ENCODE assay signal across 8 cellular contexts in genomic region chr2:73828818-73829570, GRCh38. TPM values are rescaled to one million over a fixed set of nuclear protein-coding genes. Genes with fewer than 3 reads are reported as not detected.
DNase-seq lines count a peak whose midpoint lies in the region; ATAC-seq, FAIRE-seq and TF ChIP-seq lines count a peak whose summit lies in the region.

STAMBP (plus strand) TSS chr2:73828961; CDS start chr2:73830857, 1,896 bp downstream.

- CTCF ChIA-PET in IMR-90 (lab: Yijun Ruan, JAX) (interaction anchor here (0.6 to 0.7 kb wide), 3 partner anchors 255 to 748 kb away, joined by 4 to 8 read pairs (median 4); no protein-coding TSS in a partner anchor), endothelial cell of umbilical vein (lab: Charles Lee) (interaction anchor here (0.7 to 5.7 kb wide), 20 partner anchors 9 to 703 kb away, joined by 3 to 180 read pairs (median 4); partner anchors contain the start of genes BOLA3, MOB1A, MTHFD2 and TET3)

- H3K9me3 ChIP-seq in IMR-90 (ENCODE audit: control insufficient read depth, insufficient read depth, low read length): no peaks in the 10 kb centered on the region
- no peaks in the 10 kb centered on the region for H3K9me3 ChIP-seq in endothelial cell of umbilical vein (replicated peaks; ENCODE audit: control insufficient read depth, insufficient read depth, low read length)

- H3K27me3 ChIP-seq in IMR-90 (ENCODE audit: control insufficient read depth, insufficient read depth, low read length) (no peaks in the 10 kb centered on the region), endothelial cell of umbilical vein (ENCODE audit: control insufficient read depth in 2 of 2, insufficient read depth in 2 of 2, low read length in 2 of 2) (peaks cover 5 to 6% of the 10 kb centered on the region in 2 experiments)

- peak within 1 kb of the TSS; percentile 86 for H3K56ac ChIP-seq in IMR-90 (ENCODE audit: extremely low read depth, insufficient read depth, low read length)

- H3K27ac ChIP-seq in IMR-90 (ENCODE audit: insufficient read depth, low read length) (peak within 1 kb of the TSS; percentile 78), endothelial cell of umbilical vein (ENCODE audit: insufficient read depth, low read depth, low read length) (peak within 1 kb of the TSS; percentile 79)

- dilution Hi-C loops in IMR-90 (cut with HindIII; ENCODE audit: low sequenced_read_pairs, unreplicated experiment) (loop anchor here (25.0 kb wide), 1 partner anchor 283 kb away; no protein-coding TSS in a partner anchor), endothelial cell of umbilical vein (cut with MboI; ENCODE audit: extremely low pct_ligation_motif_present, low sequenced_read_pairs) (no loop called here)

- peak; percentile 95 for FAIRE-seq in endothelial cell of umbilical vein (lab: Jason Lieb, UNC)

- H3K9ac ChIP-seq in IMR-90 (ENCODE audit: low read depth, low read length) (peak within 1 kb of the TSS; percentile 87), endothelial cell of umbilical vein (replicated peaks; ENCODE audit: extremely low read depth, insufficient read depth, low read length) (peak within 1 kb of the TSS; percentile 87)

- peak within 1 kb of the TSS; percentile 74 for H4K91ac ChIP-seq in IMR-90 (ENCODE audit: insufficient read depth, low read depth, low read length)

- POLR2A ChIA-PET in IMR-90 (lab: Charles Lee; ENCODE audit: unreplicated experiment): interaction anchor here (0.6 to 1.4 kb wide), 3 partner anchors 63 to 166 kb away, joined by 3 to 20 read pairs (median 4); partner anchors contain the start of gene ACTG2
- POLR2A ChIA-PET in endothelial cell of umbilical vein (lab: Charles Lee): interaction anchor here (0.5 to 0.8 kb wide), 3 partner anchors 291 to 371 kb away, joined by 3 to 5 read pairs (median 3); partner anchors contain the start of gene MTHFD2

- peak within 1 kb of the TSS; percentile 65 for H3K4me3 ChIP-seq in IMR-90 (ENCODE audit: insufficient read depth, low read depth, low read length)
- H3K4me3 ChIP-seq in endothelial cell of umbilical vein (replicated peaks in 1 of 3; ENCODE audit: insufficient read depth in 1 of 3, low read depth in 1 of 3, low read length in 3 of 3): peak within 1 kb of the TSS; percentile 15 to 91 (median 74)

- H3K36me3 ChIP-seq in IMR-90 (ENCODE audit: control insufficient read depth, insufficient read depth, low read length): peaks cover 4% of the 10 kb centered on the region; the same call in 1 of the 2 replicates
- no peaks in the 10 kb centered on the region for H3K36me3 ChIP-seq in endothelial cell of umbilical vein (ENCODE audit: control insufficient read depth in 2 of 2, extremely low read depth in 1 of 2, insufficient read depth in 2 of 2, low read length in 2 of 2)

- TF ChIP-seq RAD21 in IMR-90 (IDR thresholded peaks at IDR 0.05; ENCODE audit: low read length): no peak

- intact Hi-C loops in IMR-90 (cut with micrococcal nuclease): loop anchor here (2.0 kb wide), 2 partner anchors 42 to 66 kb away; no protein-coding TSS in a partner anchor
- intact Hi-C loops in endothelial cell of umbilical vein (cut with micrococcal nuclease): loop anchor here (1.0 to 10.0 kb wide), 7 partner anchors 23 to 566 kb away; partner anchors contain the start of genes BOLA3, DGUOK and TET3

- H2BK20ac ChIP-seq in IMR-90 (ENCODE audit: low read depth, low read length): peak within 1 kb of the TSS; percentile 20; the same call in 1 of the 2 replicates

- H3K18ac ChIP-seq in IMR-90 (ENCODE audit: low read depth, low read length): peak within 1 kb of the TSS; percentile 22; the same call in 1 of the 2 replicates

- H3K79me2 ChIP-seq in endothelial cell of umbilical vein (ENCODE audit: control insufficient read depth, insufficient read depth, low read length): no peaks in the 10 kb centered on the region

- in situ Hi-C loops in IMR-90 (cut with MboI; ENCODE audit: low sequenced_read_pairs): loop anchor here (10.0 to 25.0 kb wide), 2 partner anchors 156 to 308 kb away; partner anchors contain the start of genes BOLA3 and TET3

- no peaks in the 10 kb centered on the region for H3K9me1 ChIP-seq in IMR-90 (ENCODE audit: insufficient read depth, low read length)
- H3K9me1 ChIP-seq in endothelial cell of umbilical vein (replicated peaks; ENCODE audit: control insufficient read depth, extremely low read depth, insufficient read depth, low read length): no peaks in the 10 kb centered on the region

- H2AK9ac ChIP-seq in IMR-90 (replicated peaks; ENCODE audit: low read depth, low read length, poor library complexity): peak within 1 kb of the TSS; percentile 98

- TF ChIP-seq CTCF in IMR-90 (conservative IDR thresholded peaks at IDR 0.05; ENCODE audit: low read depth, low read length) (no peak), endothelial cell of umbilical vein (IDR thresholded peaks at IDR 0.05; ENCODE audit: extremely low read depth in 1 of 2, insufficient read depth in 1 of 2, low read depth in 1 of 2, low read length in 2 of 2) (no peak)

- DNase-seq in DMS 273 (lab: John Stamatoyannopoulos, UW; ENCODE audit: unreplicated experiment) (peak; percentile 99), IMR-90 (peak; percentile 95), OCI-M1 (lab: John Stamatoyannopoulos, UW) (peak; percentile 95), activated T-cell treated with anti-CD3 and anti-CD28 coated beads for 24 hours (ENCODE audit: low read depth) (peak; percentile 85), endothelial cell of umbilical vein (ENCODE audit: low read depth, low spot score) (peak; percentile 96), midbrain (lab: John Stamatoyannopoulos, UW) (peak; percentile 98)
- peak; percentile 73 to 76 for DNase-seq in stimulated activated CD8-positive, alpha-beta memory T cell treated with anti-CD3 and anti-CD28 coated beads, Interleukin-2, amount 100 ng/mL, for 1 hour (ENCODE audit: low read depth in 2 of 2)

- peak within 1 kb of the TSS; percentile 11; the same call in 2 of the 3 replicates for H2BK15ac ChIP-seq in IMR-90 (ENCODE audit: low read depth, low read length)

- peaks cover 26 to 42% of the 10 kb centered on the region in 2 experiments; a peak in 3 of 4 replicates for H3K79me1 ChIP-seq in IMR-90 (ENCODE audit: low read depth in 1 of 2, low read length in 2 of 2)

- H3K4me1 ChIP-seq in IMR-90 (ENCODE audit: control insufficient read depth, insufficient read depth, low read length): peaks cover 3% of the 10 kb centered on the region; the same call in 1 of the 2 replicates
- peaks cover 17% of the 10 kb centered on the region for H3K4me1 ChIP-seq in endothelial cell of umbilical vein (ENCODE audit: control insufficient read depth, extremely low read depth, insufficient read depth, low read length)

- H3K23ac ChIP-seq in IMR-90 (ENCODE audit: low read depth, low read length): peak within 1 kb of the TSS; percentile 97

- ATAC-seq in GM21528 (IDR thresholded peaks at IDR 0.05; ENCODE audit: low FRiP score, unreplicated experiment): peak; percentile 88
- peak; percentile 90 for ATAC-seq in IMR-90 (ENCODE audit: low read depth)

- H2AFZ ChIP-seq in IMR-90 (replicated peaks; ENCODE audit: low read length, poor library complexity): peak within 1 kb of the TSS; percentile 98
- peak within 1 kb of the TSS; percentile 88 for H2AFZ ChIP-seq in endothelial cell of umbilical vein (ENCODE audit: low read depth, low read length)

- H4K5ac ChIP-seq in IMR-90 (ENCODE audit: low read depth, low read length): peak within 1 kb of the TSS; percentile 68

- H3K4me2 ChIP-seq in IMR-90 (ENCODE audit: low read depth, low read length) (peak within 1 kb of the TSS; percentile 77), endothelial cell of umbilical vein (ENCODE audit: insufficient read depth, low read length) (peak within 1 kb of the TSS; percentile 97)

- TF ChIP-seq POLR2A in IMR-90 (IDR thresholded peaks at IDR 0.05; ENCODE audit: low read depth, low read length) (peak; percentile 74), endothelial cell of umbilical vein (IDR thresholded peaks at IDR 0.05; ENCODE audit: low read depth, low read length) (peak; percentile 76)

- peak within 1 kb of the TSS; percentile 96 for H3K4ac ChIP-seq in IMR-90 (ENCODE audit: low read depth, low read length)

- peak within 1 kb of the TSS; percentile 73 for H2BK120ac ChIP-seq in IMR-90 (ENCODE audit: low read depth, low read length)

- WGBS in IMR-90 (ENCODE audit: extremely low coverage in 2 of 2, insufficient read length in 1 of 2), 2 experiments: 0% methylated on average over 2 of the region's 48 CpGs; no CpG with 5 or more reads in 1 of the 2 experiments

- H2AK5ac ChIP-seq in IMR-90 (ENCODE audit: low read depth, low read length): peak within 1 kb of the TSS; percentile 84

- no peaks in the 10 kb centered on the region for H4K20me1 ChIP-seq in IMR-90 (ENCODE audit: insufficient read depth, low read length)
- no peaks in the 10 kb centered on the region for H4K20me1 ChIP-seq in endothelial cell of umbilical vein (replicated peaks; ENCODE audit: control insufficient read depth, extremely low read depth, insufficient read depth, low read length)

- H3K14ac ChIP-seq in IMR-90 (replicated peaks; ENCODE audit: low read depth, low read length): peak within 1 kb of the TSS; percentile 91

- H2BK5ac ChIP-seq in IMR-90 (ENCODE audit: low read depth, low read length, poor library complexity, severe bottlenecking): peak within 1 kb of the TSS; percentile 80

- H4K8ac ChIP-seq in IMR-90 (ENCODE audit: low read depth in 2 of 2, low read length in 2 of 2): peak within 1 kb of the TSS; percentile 75 to 96

- BruUV-seq in IMR-90 (replicated peaks; lab: Mats Ljungman, UMichigan): TSS peak; percentile 52
- BruUV-seq in endothelial cell of umbilical vein (replicated peaks; lab: Mats Ljungman, UMichigan): TSS peak; percentile 78

TF ChIP-seq in IMR-90, 13 proteins besides CTCF, POLR2A, EP300 and RAD21 (continues in another document):
- TF ChIP-seq CEBPB (IDR thresholded peaks at IDR 0.05; ENCODE audit: low read depth, low read length) (peak; percentile 60), RCOR1 (IDR thresholded peaks at IDR 0.05; ENCODE audit: insufficient replicate concordance, low read length) (peak; percentile 7)

TF ChIP-seq in endothelial cell of umbilical vein, 7 proteins besides CTCF, POLR2A, EP300 and RAD21 (continues in another document):
- TF ChIP-seq JUN (IDR thresholded peaks at IDR 0.05; ENCODE audit: borderline replicate concordance, insufficient read depth, insufficient read length, low read depth) (no peak), POLR2AphosphoS5 (IDR thresholded peaks at IDR 0.05; ENCODE audit: insufficient read depth, low read depth, low read length) (peak; percentile 82)

RNA-seq across cellular contexts. Expression of gene STAMBP, which starts in this region (rescaled TPM):
- total RNA-seq in IMR-90 (2012; rRNA removed) (33.9 and 38.7 TPM in 2 replicates), endothelial cell of umbilical vein (19.8 and 21.3 TPM in 2 replicates)
- polyA plus RNA-seq in IMR-90 (2012; rRNA removed) (29.7 and 29.8 TPM in 2 replicates), endothelial cell of umbilical vein (18.0 and 19.0 TPM in 2 replicates)
- polyA plus RNA-seq in IMR-90 (2012; cell fraction: cytosol; rRNA removed): 19.1 and 24.1 TPM in 2 replicates
- 11.1 and 26.9 TPM in 2 replicates for polyA plus RNA-seq in IMR-90 (2012; cell fraction: nucleus; rRNA removed; ENCODE audit: low replicate concordance)
- 23.0 and 23.6 TPM in 2 replicates for polyA plus RNA-seq in endothelial cell of umbilical vein (2011; cell fraction: cytosol; rRNA removed)
- 23.7 and 25.7 TPM in 2 replicates for polyA plus RNA-seq in endothelial cell of umbilical vein (2011; cell fraction: nucleus; rRNA removed)
- 23.8 and 24.7 TPM in 2 replicates for polyA plus RNA-seq in endothelial cell of umbilical vein (2012)
- polyA minus RNA-seq in endothelial cell of umbilical vein: 24.3 and 26.9 TPM in 2 replicates
- 24.8 TPM for polyA minus RNA-seq in endothelial cell of umbilical vein (2011; cell fraction: cytosol; rRNA and poly(A)+ RNA removed)
- 12.2 and 13.2 TPM in 2 replicates for polyA minus RNA-seq in endothelial cell of umbilical vein (2011; cell fraction: nucleus; rRNA and poly(A)+ RNA removed)

Comparison
In these comparisons a context has a peak if more than half of its experiments do, and no peak if none do; other contexts are left out.
1. Peak in every context shown above with its lines: DNase-seq, ATAC-seq, H3K4me3 ChIP-seq and H3K27ac ChIP-seq.